ENCODE assay signal across 15 cellular contexts in the genomic region with DNA sequence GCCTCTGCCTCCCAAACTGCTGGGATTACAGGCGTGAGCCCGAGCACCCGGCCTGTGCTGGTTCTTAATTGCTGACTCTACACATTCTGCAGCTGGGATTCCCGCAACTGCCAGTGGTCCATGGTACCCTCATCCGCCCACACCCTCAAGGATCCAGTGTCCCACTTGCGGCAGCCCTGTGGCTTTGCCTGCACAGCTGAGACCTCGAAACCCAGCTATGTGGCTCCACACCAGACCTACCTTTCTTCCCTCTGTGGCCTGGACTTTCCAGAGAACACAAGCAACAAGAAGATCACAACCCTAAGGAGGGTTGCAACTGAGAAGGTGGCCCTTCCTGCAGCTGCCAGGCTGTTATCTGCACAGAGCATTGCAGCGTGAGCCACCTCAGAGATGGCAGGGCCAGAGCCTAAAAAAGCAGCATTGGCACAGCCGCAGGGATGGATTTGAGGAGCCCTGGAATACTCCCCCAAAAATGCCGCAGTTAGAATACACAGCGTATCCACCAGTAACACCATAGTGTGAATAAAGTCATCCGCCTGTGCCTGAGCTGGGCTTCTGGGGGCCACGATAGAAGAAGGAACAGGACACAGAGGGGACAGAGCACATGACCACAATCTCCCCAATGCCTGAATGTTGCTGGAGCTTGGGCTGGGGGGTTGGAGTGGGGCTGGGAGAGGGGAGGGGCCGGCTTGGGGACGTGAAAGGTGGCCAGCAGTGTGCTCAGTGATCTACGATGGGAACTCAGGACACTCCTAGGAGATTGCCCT. TPM values are rescaled to one million over a fixed set of nuclear protein-coding genes. Genes with fewer than 3 reads are reported as not detected.
A peak's percentile ranks its signal among the peaks of the same experiment; 100 is the strongest.
DNase-seq lines count a peak whose midpoint lies in the region; ATAC-seq and TF ChIP-seq lines count a peak whose summit lies in the region.
"Had no signal": no experiment of that assay in that cellular context is flagged by ENCODE, and none has a peak within 500 bp of the region (broad histone marks: within the 10 kb centered on the region; RNA-seq: fewer than 3 reads in every experiment).

No MANE protein-coding gene starts in this region.

- CTCF ChIA-PET in activated CD8-positive, alpha-beta T cell treated with anti-CD3 and anti-CD28 coated beads for 36 hours (lab: Charles Lee), result interaction anchor here (1.6 to 11.4 kb wide), 5 partner anchors 9 to 75 kb away, joined by 4 to 181 read pairs (median 22); no protein-coding TSS in a partner anchor

- no peaks in the 10 kb centered on the region for H3K27me3 Mint-ChIP-seq in activated CD8-positive, alpha-beta T cell treated with anti-CD3 and anti-CD28 coated beads for 36 hours
- H3K27me3 Mint-ChIP-seq in effector memory CD8-positive, alpha-beta T cell, result peaks cover 22 to 58% of the 10 kb centered on the region in 2 donors
- H3K27me3 Mint-ChIP-seq in stimulated activated memory B cell treated with anti-CD40 and anti-IgM and Interleukin-4, amounts not matched to agents 10 μg/mL and 1 μg/mL and 100 μg/mL, for 72 hours, result no peaks in the 10 kb centered on the region

- DNase-seq in activated T-cell treated with anti-CD3 and anti-CD28 coated beads, Interleukin-2, amount 50 U/mL, for 1 hour, result peak; percentile 14
- DNase-seq in activated T-cell treated with anti-CD3 and anti-CD28 coated beads for 4 hours (no peak), DMS 273 treated with DMSO at 0.1 percent for 48 hours (lab: John Stamatoyannopoulos, UW) (no peak), GM03348 (ENCODE audit: low spot score) (no peak)
- DNase-seq in activated CD8-positive, alpha-beta T cell treated with anti-CD3 and anti-CD28 coated beads for 36 hours, result peak; percentile 36
- DNase-seq in effector memory CD8-positive, alpha-beta T cell, result no peak
- DNase-seq in stimulated activated CD4-positive, alpha-beta T cell treated with anti-CD3 and anti-CD28 coated beads, Interleukin-2, amount 100 ng/mL, for 48 hours, result no peak
- DNase-seq: DMS153; MV-4-11; NK-92 treated with Interleukin-12 subunit alpha and Interleukin-12 subunit beta, amount 100 ng/mL, for 24 hours; SJCRH30; small intestine had no signal

- no peak for TF ChIP-seq CTCF in activated CD8-positive, alpha-beta T cell treated with anti-CD3 and anti-CD28 coated beads for 36 hours (IDR thresholded peaks at IDR 0.05)

- no peak for ATAC-seq in activated CD8-positive, alpha-beta T cell treated with anti-CD3 and anti-CD28 coated beads for 36 hours
- no peak for ATAC-seq in effector memory CD8-positive, alpha-beta T cell (replicated peaks)
- no peak for ATAC-seq in stimulated activated memory B cell treated with anti-CD40 and anti-IgM and Interleukin-4, amounts not matched to agents 10 μg/mL and 1 μg/mL and 100 μg/mL, for 72 hours

- POLR2A ChIA-PET in activated CD8-positive, alpha-beta T cell treated with anti-CD3 and anti-CD28 coated beads for 36 hours (lab: Charles Lee), result interaction anchor here (0.8 to 10.0 kb wide), 7 partner anchors 10 to 72 kb away, joined by 3 to 86 read pairs (median 5); no protein-coding TSS in a partner anchor

- H3K4me3 Mint-ChIP-seq in activated CD8-positive, alpha-beta T cell treated with anti-CD3 and anti-CD28 coated beads for 36 hours, result peak overlapping the region; percentile 74
- H3K4me3 Mint-ChIP-seq in effector memory CD8-positive, alpha-beta T cell, result peak overlapping the region; percentile 62 to 88
- peak overlapping the region; percentile 57 for H3K4me3 Mint-ChIP-seq in stimulated activated memory B cell treated with anti-CD40 and anti-IgM and Interleukin-4, amounts not matched to agents 10 μg/mL and 1 μg/mL and 100 μg/mL, for 72 hours

- peaks cover 84% of the 10 kb centered on the region for H3K4me1 Mint-ChIP-seq in activated CD8-positive, alpha-beta T cell treated with anti-CD3 and anti-CD28 coated beads for 36 hours (ENCODE audit: low read depth)
- peaks cover 16 to 31% of the 10 kb centered on the region in 2 donors for H3K4me1 Mint-ChIP-seq in effector memory CD8-positive, alpha-beta T cell (ENCODE audit: low read depth in 2 of 2)
- peaks cover 76% of the 10 kb centered on the region for H3K4me1 Mint-ChIP-seq in stimulated activated memory B cell treated with anti-CD40 and anti-IgM and Interleukin-4, amounts not matched to agents 10 μg/mL and 1 μg/mL and 100 μg/mL, for 72 hours

- H3K36me3 Mint-ChIP-seq in activated CD8-positive, alpha-beta T cell treated with anti-CD3 and anti-CD28 coated beads for 36 hours (ENCODE audit: low read depth), result peaks cover 5% of the 10 kb centered on the region
- H3K36me3 Mint-ChIP-seq in effector memory CD8-positive, alpha-beta T cell (ENCODE audit: insufficient read depth), result peaks cover 5% of the 10 kb centered on the region
- H3K36me3 Mint-ChIP-seq in stimulated activated memory B cell treated with anti-CD40 and anti-IgM and Interleukin-4, amounts not matched to agents 10 μg/mL and 1 μg/mL and 100 μg/mL, for 72 hours, result no peaks in the 10 kb centered on the region

- intact Hi-C loops in activated CD8-positive, alpha-beta T cell treated with anti-CD3 and anti-CD28 coated beads for 36 hours (cut with micrococcal nuclease), result no loop called here

- H3K27ac Mint-ChIP-seq in activated CD8-positive, alpha-beta T cell treated with anti-CD3 and anti-CD28 coated beads for 36 hours, result peak overlapping the region; percentile 98
- H3K27ac Mint-ChIP-seq in effector memory CD8-positive, alpha-beta T cell, result no peak overlapping the region
- peak overlapping the region; percentile 94 for H3K27ac Mint-ChIP-seq in stimulated activated memory B cell treated with anti-CD40 and anti-IgM and Interleukin-4, amounts not matched to agents 10 μg/mL and 1 μg/mL and 100 μg/mL, for 72 hours

- H3K9me3 Mint-ChIP-seq in activated CD8-positive, alpha-beta T cell treated with anti-CD3 and anti-CD28 coated beads for 36 hours, result no peaks in the 10 kb centered on the region
- no peaks in the 10 kb centered on the region for H3K9me3 Mint-ChIP-seq in effector memory CD8-positive, alpha-beta T cell
- no peaks in the 10 kb centered on the region for H3K9me3 Mint-ChIP-seq in stimulated activated memory B cell treated with anti-CD40 and anti-IgM and Interleukin-4, amounts not matched to agents 10 μg/mL and 1 μg/mL and 100 μg/mL, for 72 hours

RNA-seq across cellular contexts. Expression of a gene that starts 1.9 kb away (rescaled TPM):
- total RNA-seq in activated CD8-positive, alpha-beta T cell treated with anti-CD3 and anti-CD28 coated beads for 36 hours, result 1 to 10 TPM; 5.0 to 5.3 TPM
- total RNA-seq: astrocyte, thoracic aorta had no signal

RNA-seq across cellular contexts. Expression of a gene that starts 58.4 kb away (rescaled TPM):
- total RNA-seq in activated CD8-positive, alpha-beta T cell treated with anti-CD3 and anti-CD28 coated beads for 36 hours, result 10 to 100 TPM; 43.2 to 43.4 TPM

Comparison
In these comparisons a context has a peak if more than half of its experiments do, and no peak if none do; other contexts are left out.
1. DNase-seq: peak in activated T-cell treated with anti-CD3 and anti-CD28 coated beads, Interleukin-2, amount 50 U/mL, for 1 hour (single experiment) and activated CD8-positive, alpha-beta T cell treated with anti-CD3 and anti-CD28 coated beads for 36 hours (single experiment); none in activated T-cell treated with anti-CD3 and anti-CD28 coated beads for 4 hours (single experiment), effector memory CD8-positive, alpha-beta T cell (0 of 3), stimulated activated CD4-positive, alpha-beta T cell treated with anti-CD3 and anti-CD28 coated beads, Interleukin-2, amount 100 ng/mL, for 48 hours (0 of 2), DMS 273 treated with DMSO at 0.1 percent for 48 hours (single experiment) and GM03348 (single experiment).
2. H3K27ac Mint-ChIP-seq: peak in activated CD8-positive, alpha-beta T cell treated with anti-CD3 and anti-CD28 coated beads for 36 hours (single experiment) and stimulated activated memory B cell treated with anti-CD40 and anti-IgM and Interleukin-4, amounts not matched to agents 10 μg/mL and 1 μg/mL and 100 μg/mL, for 72 hours (single experiment); none in effector memory CD8-positive, alpha-beta T cell (0 of 2).
3. Peak in every context shown above with its lines, with median percentiles within 50 percentile points of each other: H3K4me3 Mint-ChIP-seq.